9 cellular contexts compared by ENCODE assay signal in the genomic region with DNA sequence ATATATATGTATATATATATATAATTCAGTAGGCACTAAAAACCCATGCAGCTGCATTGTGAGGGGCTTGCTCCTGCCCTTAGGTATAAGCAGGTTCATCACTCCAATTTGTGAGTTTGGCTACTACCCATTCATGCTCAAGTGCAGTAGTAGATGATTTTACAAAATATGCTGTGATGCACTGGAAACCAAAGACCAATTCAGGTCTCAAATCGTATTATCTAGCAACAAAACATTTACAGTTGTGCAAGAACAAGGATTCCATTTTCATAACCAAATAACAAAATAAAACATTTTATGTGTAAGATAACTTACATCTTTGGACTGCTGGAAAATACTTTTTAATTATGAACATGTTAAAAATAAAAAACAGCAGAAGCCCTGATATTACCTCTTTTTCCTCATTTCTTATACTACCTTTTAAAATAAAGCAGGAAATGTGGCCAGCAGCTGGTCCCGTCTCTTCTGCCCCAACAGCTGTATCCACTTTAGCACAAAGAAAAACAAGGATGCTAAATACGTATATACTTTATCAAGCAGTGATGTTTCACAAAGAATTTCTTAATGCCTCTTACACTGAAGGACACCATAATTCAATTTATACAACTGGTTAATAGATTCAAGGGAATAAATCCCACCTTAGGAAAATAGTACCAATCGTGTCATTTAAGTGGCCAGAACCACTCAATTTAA. TPM values are rescaled to one million over a fixed set of nuclear protein-coding genes. Genes with fewer than 3 reads are reported as not detected.
DNase-seq lines count a peak whose midpoint lies in the region; ATAC-seq, FAIRE-seq and TF ChIP-seq lines count a peak whose summit lies in the region.
"Had no signal": no experiment of that assay in that cellular context is flagged by ENCODE, and none has a peak within 500 bp of the region (broad histone marks: within the 10 kb centered on the region; RNA-seq: fewer than 3 reads in every experiment).

No MANE protein-coding gene starts in this region.

- H3K27me3 ChIP-seq in left ventricle myocardium inferior (ENCODE audit: low read depth): no peaks in the 10 kb centered on the region

- H3K27ac ChIP-seq in left ventricle myocardium inferior (replicated peaks): no peak overlapping the region

- DNase-seq in left ventricle myocardium inferior: no peak
- no peak for DNase-seq in Right ventricle myocardium superior
- DNase-seq in astrocyte of the spinal cord (ENCODE audit: low read depth, low spot score): peak; percentile 17
- no peak for DNase-seq in memory B cell (ENCODE audit: low spot score in 2 of 2)
- DNase-seq in frontal cortex (ENCODE audit: low spot score in 2 of 2): no peak
- no peak for DNase-seq in GOT3 (lab: John Stamatoyannopoulos, UW)
- DNase-seq in NOMO-1 treated with DMSO at 0.1 percent for 48 hours (lab: John Stamatoyannopoulos, UW; ENCODE audit: unreplicated experiment): no peak
- DNase-seq in H4 (ENCODE audit: low spot score): no peak

- no peaks in the 10 kb centered on the region for H3K9me3 ChIP-seq in left ventricle myocardium inferior (replicated peaks)

- in situ Hi-C loops in astrocyte of the spinal cord (cut with HindIII; ENCODE audit: low sequenced_read_pairs): no loop called here

- peaks cover 26% of the 10 kb centered on the region for H3K36me3 ChIP-seq in left ventricle myocardium inferior

- H3K27ac Mint-ChIP-seq in memory B cell: no peak overlapping the region

- intact Hi-C loops in left ventricle myocardium inferior (cut with micrococcal nuclease) (no loop called here), Right ventricle myocardium superior (cut with DNase I) (no loop called here)

- FAIRE-seq in frontal cortex (lab: Jason Lieb, UNC): no peak

- H3K27me3 Mint-ChIP-seq in memory B cell: no peaks in the 10 kb centered on the region

- peaks cover 20% of the 10 kb centered on the region for H3K4me1 Mint-ChIP-seq in memory B cell

- ATAC-seq in Right ventricle myocardium superior (ENCODE audit: poor library complexity): no peak
- no peak for ATAC-seq in memory B cell (ENCODE audit: low read depth)
- ATAC-seq: activated naive CD4-positive, alpha-beta T cell treated with anti-CD3 and anti-CD28 coated beads, Interleukin-2, amount 50 U/mL, for 72 hours had no signal

- H3K4me1 ChIP-seq in left ventricle myocardium inferior: peaks cover 82% of the 10 kb centered on the region

- H3K9me3 Mint-ChIP-seq in memory B cell: no peaks in the 10 kb centered on the region
- H3K9me3 Mint-ChIP-seq: activated naive CD4-positive, alpha-beta T cell treated with anti-CD3 and anti-CD28 coated beads, Interleukin-2, amount 50 U/mL, for 72 hours had no signal

- peaks cover 18% of the 10 kb centered on the region for H3K36me3 Mint-ChIP-seq in memory B cell

- no peak for TF ChIP-seq CTCF in left ventricle myocardium inferior (IDR thresholded peaks at IDR 0.05; ENCODE audit: borderline replicate concordance)
- TF ChIP-seq CTCF in astrocyte of the spinal cord (IDR thresholded peaks at IDR 0.05; ENCODE audit: low read depth, low read length): no peak

- H3K4me3 Mint-ChIP-seq in memory B cell: peak overlapping the region; percentile 29

- peak overlapping the region; percentile 88 for H3K4me3 ChIP-seq in left ventricle myocardium inferior
- H3K4me3 ChIP-seq in astrocyte of the spinal cord (ENCODE audit: low read depth, low read length): peak overlapping the region; percentile 74

RNA-seq across cellular contexts. Expression of a gene that starts 2.8 kb away (rescaled TPM):
- total RNA-seq in left ventricle myocardium inferior: 12.9 TPM
- total RNA-seq in Right ventricle myocardium superior: 11.2 TPM
- 78.3 TPM for total RNA-seq in frontal cortex
- 18.5 and 20.4 TPM in 2 replicates for total RNA-seq in H4 (2014; rRNA removed; shearing (Covaris generic))

RNA-seq across cellular contexts. Expression of a gene that starts 14.4 kb away (rescaled TPM):
- total RNA-seq in left ventricle myocardium inferior (75.2 TPM), Right ventricle myocardium superior (76.1 TPM), frontal cortex (33.8 TPM)
- total RNA-seq in H4 (2014; rRNA removed; shearing (Covaris generic)): 90.7 and 98.7 TPM in 2 replicates

RNA-seq across cellular contexts. Expression of a gene that starts 23.9 kb away (rescaled TPM):
- 0.63 TPM for total RNA-seq in left ventricle myocardium inferior
- 0.97 TPM for total RNA-seq in Right ventricle myocardium superior
- total RNA-seq in frontal cortex: 0.41 TPM
- not detected in 2 replicates for total RNA-seq in H4 (2014; rRNA removed; shearing (Covaris generic))
- total RNA-seq: activated naive CD4-positive, alpha-beta T cell treated with anti-CD3 and anti-CD28 coated beads, Interleukin-2, amount 50 U/mL, for 72 hours had no signal

RNA-seq across cellular contexts. Expression of a gene that starts 33.7 kb away (rescaled TPM):
- total RNA-seq in left ventricle myocardium inferior (55.4 TPM), Right ventricle myocardium superior (61.6 TPM), frontal cortex (47.3 TPM)
- 93.5 and 94.3 TPM in 2 replicates for total RNA-seq in H4 (2014; rRNA removed; shearing (Covaris generic))

RNA-seq across cellular contexts. Expression of a gene that starts 35.0 kb away (rescaled TPM):
- total RNA-seq in left ventricle myocardium inferior (6.5 TPM), Right ventricle myocardium superior (6.1 TPM), frontal cortex (174 TPM)
- total RNA-seq in H4 (2014; rRNA removed; shearing (Covaris generic)): 1.7 and 2.6 TPM in 2 replicates
